8 cellular contexts compared by ENCODE assay signal in the genomic region with DNA sequence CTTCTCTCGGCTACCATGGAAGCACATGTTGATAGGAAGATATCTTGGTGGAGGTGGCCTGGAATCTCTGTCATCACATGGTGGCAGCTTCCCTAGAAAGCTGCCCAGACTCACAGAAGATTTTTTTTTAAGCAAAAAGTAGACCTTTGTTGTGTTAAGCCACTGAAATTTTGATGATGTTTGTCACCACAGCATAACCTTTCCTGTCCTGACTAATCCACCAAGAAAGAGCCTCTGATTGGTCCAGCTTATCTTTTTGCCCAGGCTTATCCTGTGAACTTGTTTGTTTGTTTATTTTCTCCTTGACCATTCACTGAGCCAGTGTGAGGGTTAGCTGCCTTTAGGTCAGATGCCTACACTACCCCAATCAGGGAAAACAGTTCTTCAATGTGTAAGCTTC.
"Had no signal": no experiment of that assay in that cellular context is flagged by ENCODE, and none has a peak within 500 bp of the region (broad histone marks: within the 10 kb centered on the region; RNA-seq: fewer than 3 reads in every experiment).

No MANE protein-coding gene starts in this region.

- DNase-seq: GDM1, GF-D8 had no signal

- H3K4me3 ChIP-seq: GM12878 had no signal

- FAIRE-seq: G401.6, GM12878, GM12891, GM12892, GM18507, GM19239 had no signal

- ATAC-seq: GM12878 had no signal
